8 cellular contexts compared by ENCODE assay signal in genomic region chr11:61254403-61255025, GRCh38. TPM values are rescaled to one million over a fixed set of nuclear protein-coding genes. Genes with fewer than 3 reads are reported as not detected.
DNase-seq lines count a peak whose midpoint lies in the region; ATAC-seq and TF ChIP-seq lines count a peak whose summit lies in the region.

No MANE protein-coding gene starts in this region.

- WGBS in suprapubic skin: 66% methylated on average over 7 of the region's 12 CpGs

- H3K4me3 Mint-ChIP-seq in neural crest cell: no peak overlapping the region

- no peak for TF ChIP-seq EP300 in suprapubic skin (IDR thresholded peaks at IDR 0.05)

- H3K9ac ChIP-seq in OCI-LY3 (ENCODE audit: low read length): no peak overlapping the region

- peaks cover 3% of the 10 kb centered on the region for H3K36me3 Mint-ChIP-seq in neural crest cell (ENCODE audit: low read depth)

- peak; percentile 64 for ATAC-seq in HG03442 (IDR thresholded peaks at IDR 0.05; ENCODE audit: unreplicated experiment)

- H3K36me3 ChIP-seq in OCI-LY3 (replicated peaks; ENCODE audit: low read depth, low read length) (no peaks in the 10 kb centered on the region), suprapubic skin (no peaks in the 10 kb centered on the region)

- H3K27ac Mint-ChIP-seq in neural crest cell (ENCODE audit: unreplicated experiment): no peak overlapping the region

- no peaks in the 10 kb centered on the region for H4K20me1 ChIP-seq in OCI-LY3 (ENCODE audit: insufficient read depth, low read length)

- DNase-seq in NCI-H446 (lab: John Stamatoyannopoulos, UW): peak; percentile 46 to 69
- no peak for DNase-seq in NCI-H446 treated with DMSO at 0.1 percent for 48 hours (lab: John Stamatoyannopoulos, UW)
- DNase-seq in activated T-cell treated with anti-CD3 and anti-CD28 coated beads, Interleukin-2, amount 50 U/mL, for 1 hour: peak; percentile 65
- peak; percentile 40 for DNase-seq in fibroblast of gingiva (ENCODE audit: low read depth)
- DNase-seq in neural crest cell (ENCODE audit: low read depth, low spot score): peak; percentile 69
- no peak for DNase-seq in suprapubic skin (ENCODE audit: low spot score in 2 of 2)

- H3K27me3 ChIP-seq in OCI-LY3 (ENCODE audit: low read depth, low read length): no peaks in the 10 kb centered on the region
- no peaks in the 10 kb centered on the region for H3K27me3 ChIP-seq in suprapubic skin

- peaks cover 5% of the 10 kb centered on the region for H3K4me1 Mint-ChIP-seq in neural crest cell

- no peaks in the 10 kb centered on the region for H3K79me2 ChIP-seq in OCI-LY3 (ENCODE audit: low read length)

- no peak overlapping the region for H3K4me3 ChIP-seq in OCI-LY3 (ENCODE audit: low read length)
- H3K4me3 ChIP-seq in suprapubic skin: no peak overlapping the region

- peak overlapping the region; percentile 17; the same call in 1 of the 2 replicates for H3K4me2 ChIP-seq in OCI-LY3 (ENCODE audit: low read length)

- TF ChIP-seq POLR2A in suprapubic skin (IDR thresholded peaks at IDR 0.05): no peak

- TF ChIP-seq CTCF in OCI-LY3 (IDR thresholded peaks at IDR 0.05; ENCODE audit: low read depth, low read length) (peak; percentile 79), neural crest cell (conservative IDR thresholded peaks at IDR 0.05) (peak; percentile 81), suprapubic skin (IDR thresholded peaks at IDR 0.05) (peak; percentile 34 to 88)

- H3K27ac ChIP-seq in OCI-LY3 (ENCODE audit: low read length) (no peak overlapping the region), suprapubic skin (no peak overlapping the region)

- H2AFZ ChIP-seq in OCI-LY3 (ENCODE audit: low read depth, low read length): 0 out of 2 replicates have a peak overlapping the region, but pooled peaks have one; percentile 40

- H3K4me1 ChIP-seq in OCI-LY3 (ENCODE audit: low read length) (peaks cover 6% of the 10 kb centered on the region; the same call in 1 of the 2 replicates), suprapubic skin (no peaks in the 10 kb centered on the region)

- H3K27me3 Mint-ChIP-seq in neural crest cell (ENCODE audit: low read depth): no peaks in the 10 kb centered on the region

- H3K9me3 ChIP-seq in OCI-LY3 (ENCODE audit: insufficient read depth, low read length): no peaks in the 10 kb centered on the region
- H3K9me3 ChIP-seq in suprapubic skin: no peaks in the 10 kb centered on the region

- no peaks in the 10 kb centered on the region for H3K9me3 Mint-ChIP-seq in neural crest cell

RNA-seq across cellular contexts. Expression of gene PGA5, which starts 13.5 kb away (rescaled TPM):
- total RNA-seq in neural crest cell (not detected in 2 replicates), suprapubic skin (not detected)

RNA-seq across cellular contexts. Expression of gene PGA4, which starts 32.4 kb away (rescaled TPM):
- total RNA-seq in neural crest cell (not detected in 2 replicates), suprapubic skin (1 to 10 TPM in 1 of 4 donors, not detected in 3; 4.8 TPM)

RNA-seq across cellular contexts. Expression of gene VWCE, which starts 40.6 kb away (rescaled TPM):
- total RNA-seq in neural crest cell (42.0 and 42.1 TPM in 2 replicates), suprapubic skin (1 to 10 TPM in 3 of 4 donors, under 1 TPM in 1; 0.26 to 1.7 (median 1.6) TPM)

RNA-seq across cellular contexts. Expression of gene PGA3, which starts 51.2 kb away (rescaled TPM):
- total RNA-seq in neural crest cell (not detected in 2 replicates), suprapubic skin (1 to 10 TPM in 1 of 4 donors, not detected in 3; 2.2 TPM)

Comparison
In these comparisons a context has a peak if more than half of its experiments do, and no peak if none do; other contexts are left out.
1. DNase-seq: peak in NCI-H446 (2 of 2), activated T-cell treated with anti-CD3 and anti-CD28 coated beads, Interleukin-2, amount 50 U/mL, for 1 hour (single experiment), fibroblast of gingiva (single experiment) and neural crest cell (single experiment); none in NCI-H446 treated with DMSO at 0.1 percent for 48 hours (single experiment) and suprapubic skin (0 of 2).
2. RNA of gene VWCE, which starts 40.6 kb away (total RNA-seq): 42.0 to 42.1 TPM in neural crest cell; 0.26 to 1.7 TPM in suprapubic skin; every median in the first group is over 10 times any median in the second.
3. Peak in every context shown above with its lines, with median percentiles within 50 percentile points of each other: CTCF ChIP-seq.